9 cellular contexts compared by ENCODE assay signal in the genomic region with DNA sequence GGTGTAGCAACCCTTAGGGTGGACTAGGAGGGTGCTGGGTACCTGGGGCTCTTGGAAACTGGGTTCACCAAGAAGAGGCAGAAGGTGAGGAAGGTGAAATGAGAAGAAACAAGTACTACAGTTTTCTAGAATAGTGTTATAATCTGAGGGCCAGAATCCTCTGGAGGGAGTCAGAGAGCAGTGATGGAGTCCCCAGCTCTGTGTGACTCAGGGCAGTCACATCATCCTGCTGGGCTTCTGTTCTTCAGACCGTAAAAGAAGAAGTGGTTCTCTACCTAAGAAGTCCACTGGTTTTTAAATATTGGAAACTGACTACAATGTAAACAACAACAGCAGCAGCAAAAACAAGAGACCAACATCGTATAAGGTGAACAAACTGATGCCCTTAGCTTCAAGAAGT.
A peak's percentile ranks its signal among the peaks of the same experiment; 100 is the strongest.
DNase-seq lines count a peak whose midpoint lies in the region; ATAC-seq and TF ChIP-seq lines count a peak whose summit lies in the region.
"Had no signal": no experiment of that assay in that cellular context is flagged by ENCODE, and none has a peak within 500 bp of the region (broad histone marks: within the 10 kb centered on the region; RNA-seq: fewer than 3 reads in every experiment).

No MANE protein-coding gene starts in this region.

- TF ChIP-seq CTCF in DOHH2 (IDR thresholded peaks at IDR 0.05; ENCODE audit: low read depth, low read length, poor library complexity, severe bottlenecking) (peak; percentile 69), WI38 (IDR thresholded peaks at IDR 0.05; ENCODE audit: low read depth, low read length) (peak; percentile 47), liver (IDR thresholded peaks at IDR 0.05; ENCODE audit: low read depth, low read length, missing input control) (no peak), prostate gland (IDR thresholded peaks at IDR 0.05) (no peak)

- H3K9me2 ChIP-seq in DOHH2 (replicated peaks; ENCODE audit: control insufficient read depth, low read length) (no peaks in the 10 kb centered on the region), GM23248 (ENCODE audit: insufficient read depth) (no peaks in the 10 kb centered on the region)

- intact Hi-C loops in posterior cingulate gyrus (cut with DNase I) (loop anchor here (10.0 kb wide), 1 partner anchor 161 kb away; no protein-coding TSS in a partner anchor), prostate gland (cut with DNase I) (loop anchor here (10.0 kb wide), 1 partner anchor 691 kb away; no protein-coding TSS in a partner anchor), left ventricle myocardium superior (cut with micrococcal nuclease) (no loop called here)

- H3K4me3 ChIP-seq in DOHH2 (ENCODE audit: low read length) (peak overlapping the region; percentile 40), GM23248 (no peak overlapping the region), WI38 (ENCODE audit: low read depth, low read length) (no peak overlapping the region), liver (ENCODE audit: low read depth in 1 of 3, low read length in 3 of 3) (no peak overlapping the region), prostate gland (no peak overlapping the region)

- H3K27ac ChIP-seq in DOHH2 (ENCODE audit: low read depth, low read length) (peak overlapping the region; percentile 83), GM23248 (no peak overlapping the region), liver (ENCODE audit: low read depth in 1 of 2, low read length in 2 of 2) (no peak overlapping the region), prostate gland (no peak overlapping the region)
- H3K27ac ChIP-seq: HL-60 had no signal

- H3K27me3 ChIP-seq in DOHH2 (ENCODE audit: control insufficient read depth, low read length), result no peaks in the 10 kb centered on the region
- no peaks in the 10 kb centered on the region for H3K27me3 ChIP-seq in GM23248 (replicated peaks; ENCODE audit: insufficient read depth)
- H3K27me3 ChIP-seq in liver (ENCODE audit: control insufficient read depth in 4 of 4, insufficient read depth in 4 of 4, low read length in 3 of 4), result no peaks in the 10 kb centered on the region
- no peaks in the 10 kb centered on the region for H3K27me3 ChIP-seq in prostate gland (replicated peaks; ENCODE audit: insufficient read depth)

- H3K79me2 ChIP-seq in DOHH2 (ENCODE audit: control insufficient read depth, low read length) (no peaks in the 10 kb centered on the region), GM23248 (ENCODE audit: insufficient read depth) (no peaks in the 10 kb centered on the region)

- H2AFZ ChIP-seq in GM23248, result no peak overlapping the region

- H3K4me2 ChIP-seq in DOHH2 (ENCODE audit: low read length) (peak overlapping the region; percentile 66), GM23248 (ENCODE audit: unreplicated experiment) (no peak overlapping the region)

- H3F3A ChIP-seq in DOHH2 (ENCODE audit: control insufficient read depth, insufficient read depth) (peaks cover 16% of the 10 kb centered on the region), GM23248 (ENCODE audit: insufficient read depth) (peaks cover 14% of the 10 kb centered on the region)

- H3K36me3 ChIP-seq in DOHH2 (ENCODE audit: control insufficient read depth, low read length) (no peaks in the 10 kb centered on the region), GM23248 (ENCODE audit: low read depth) (no peaks in the 10 kb centered on the region), liver (ENCODE audit: control insufficient read depth in 4 of 4, insufficient read depth in 3 of 4, low read depth in 1 of 4, low read length in 3 of 4) (no peaks in the 10 kb centered on the region), prostate gland (no peaks in the 10 kb centered on the region)

- H3K9me3 ChIP-seq in DOHH2 (ENCODE audit: control insufficient read depth, insufficient read depth, low read length) (no peaks in the 10 kb centered on the region), GM23248 (ENCODE audit: low read depth) (no peaks in the 10 kb centered on the region), liver (ENCODE audit: control insufficient read depth in 4 of 4, low read length in 3 of 4) (no peaks in the 10 kb centered on the region), prostate gland (no peaks in the 10 kb centered on the region)

- DNase-seq in GM23248 (peak; percentile 75), DMS153 (lab: John Stamatoyannopoulos, UW) (no peak), posterior cingulate gyrus (no peak), prostate gland (ENCODE audit: low spot score) (no peak), left ventricle myocardium superior (no peak)

- H3K4me1 ChIP-seq in DOHH2 (ENCODE audit: control insufficient read depth, low read length), result peaks cover 89% of the 10 kb centered on the region
- H3K4me1 ChIP-seq in GM23248 (ENCODE audit: insufficient read depth), result peaks cover 13% of the 10 kb centered on the region
- H3K4me1 ChIP-seq in liver (ENCODE audit: control insufficient read depth in 4 of 4, insufficient read depth in 4 of 4, low read length in 3 of 4), result peaks cover 0 to 4% (median 0%) of the 10 kb centered on the region in 4 donors
- no peaks in the 10 kb centered on the region for H3K4me1 ChIP-seq in prostate gland (replicated peaks)

- WGBS in GM23248 (ENCODE audit: low coverage in 1 of 2, low lambda C conversion rate in 2 of 2, missing lambda C conversion rate in 2 of 2), 2 experiments, result 66 to 68% methylated on average over 2 of the region's 2 CpGs
- WGBS in liver, result 84% methylated on average over 2 of the region's 2 CpGs
- WGBS in prostate gland, result 69% methylated on average over 2 of the region's 2 CpGs

- TF ChIP-seq RAD21 in liver (IDR thresholded peaks at IDR 0.05), result peak; percentile 20 to 44

- H4K20me1 ChIP-seq in DOHH2 (ENCODE audit: control insufficient read depth, insufficient read depth, low read depth, low read length) (no peaks in the 10 kb centered on the region), GM23248 (ENCODE audit: insufficient read depth) (no peaks in the 10 kb centered on the region)

- H3K9ac ChIP-seq in GM23248, result no peak overlapping the region
- no peak overlapping the region for H3K9ac ChIP-seq in liver (ENCODE audit: low read depth in 1 of 2, low read length in 2 of 2)

- no peak for TF ChIP-seq POLR2A in prostate gland (IDR thresholded peaks at IDR 0.05)

- no peak for ATAC-seq in left ventricle myocardium superior

- in situ Hi-C loops in GM23248 (cut with MboI), result loop anchor here (5.0 kb wide), 1 partner anchor 127 kb away; no protein-coding TSS in a partner anchor

TF ChIP-seq in liver, 16 proteins besides CTCF, POLR2A, EP300 and RAD21 (continues in another document):
- TF ChIP-seq, protein P1, sequence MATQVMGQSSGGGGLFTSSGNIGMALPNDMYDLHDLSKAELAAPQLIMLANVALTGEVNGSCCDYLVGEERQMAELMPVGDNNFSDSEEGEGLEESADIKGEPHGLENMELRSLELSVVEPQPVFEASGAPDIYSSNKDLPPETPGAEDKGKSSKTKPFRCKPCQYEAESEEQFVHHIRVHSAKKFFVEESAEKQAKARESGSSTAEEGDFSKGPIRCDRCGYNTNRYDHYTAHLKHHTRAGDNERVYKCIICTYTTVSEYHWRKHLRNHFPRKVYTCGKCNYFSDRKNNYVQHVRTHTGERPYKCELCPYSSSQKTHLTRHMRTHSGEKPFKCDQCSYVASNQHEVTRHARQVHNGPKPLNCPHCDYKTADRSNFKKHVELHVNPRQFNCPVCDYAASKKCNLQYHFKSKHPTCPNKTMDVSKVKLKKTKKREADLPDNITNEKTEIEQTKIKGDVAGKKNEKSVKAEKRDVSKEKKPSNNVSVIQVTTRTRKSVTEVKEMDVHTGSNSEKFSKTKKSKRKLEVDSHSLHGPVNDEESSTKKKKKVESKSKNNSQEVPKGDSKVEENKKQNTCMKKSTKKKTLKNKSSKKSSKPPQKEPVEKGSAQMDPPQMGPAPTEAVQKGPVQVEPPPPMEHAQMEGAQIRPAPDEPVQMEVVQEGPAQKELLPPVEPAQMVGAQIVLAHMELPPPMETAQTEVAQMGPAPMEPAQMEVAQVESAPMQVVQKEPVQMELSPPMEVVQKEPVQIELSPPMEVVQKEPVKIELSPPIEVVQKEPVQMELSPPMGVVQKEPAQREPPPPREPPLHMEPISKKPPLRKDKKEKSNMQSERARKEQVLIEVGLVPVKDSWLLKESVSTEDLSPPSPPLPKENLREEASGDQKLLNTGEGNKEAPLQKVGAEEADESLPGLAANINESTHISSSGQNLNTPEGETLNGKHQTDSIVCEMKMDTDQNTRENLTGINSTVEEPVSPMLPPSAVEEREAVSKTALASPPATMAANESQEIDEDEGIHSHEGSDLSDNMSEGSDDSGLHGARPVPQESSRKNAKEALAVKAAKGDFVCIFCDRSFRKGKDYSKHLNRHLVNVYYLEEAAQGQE (IDR thresholded peaks at IDR 0.05), result no peak
- TF ChIP-seq HNF4G (IDR thresholded peaks at IDR 0.05) (no peak), EGR1 (IDR thresholded peaks at IDR 0.05; ENCODE audit: low read depth in 2 of 2) (no peak), RXRA (IDR thresholded peaks at IDR 0.05) (no peak), FOXA2 (IDR thresholded peaks at IDR 0.05) (no peak), SP1 (IDR thresholded peaks at IDR 0.05) (no peak), YY1 (IDR thresholded peaks at IDR 0.05) (no peak), GABPA (IDR thresholded peaks at IDR 0.05 in 1 of 2, conservative IDR thresholded peaks at IDR 0.05 in 1 of 2) (no peak), TAF1 (conservative IDR thresholded peaks at IDR 0.05) (no peak), NR2F2 (IDR thresholded peaks at IDR 0.05) (no peak), JUND (IDR thresholded peaks at IDR 0.05) (no peak), FOXA1 (IDR thresholded peaks at IDR 0.05) (no peak), HNF4A (conservative IDR thresholded peaks at IDR 0.05) (no peak)
- TF ChIP-seq, protein P2, sequence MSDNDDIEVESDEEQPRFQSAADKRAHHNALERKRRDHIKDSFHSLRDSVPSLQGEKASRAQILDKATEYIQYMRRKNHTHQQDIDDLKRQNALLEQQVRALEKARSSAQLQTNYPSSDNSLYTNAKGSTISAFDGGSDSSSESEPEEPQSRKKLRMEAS (IDR thresholded peaks at IDR 0.05), result no peak
- TF ChIP-seq, protein P3, sequence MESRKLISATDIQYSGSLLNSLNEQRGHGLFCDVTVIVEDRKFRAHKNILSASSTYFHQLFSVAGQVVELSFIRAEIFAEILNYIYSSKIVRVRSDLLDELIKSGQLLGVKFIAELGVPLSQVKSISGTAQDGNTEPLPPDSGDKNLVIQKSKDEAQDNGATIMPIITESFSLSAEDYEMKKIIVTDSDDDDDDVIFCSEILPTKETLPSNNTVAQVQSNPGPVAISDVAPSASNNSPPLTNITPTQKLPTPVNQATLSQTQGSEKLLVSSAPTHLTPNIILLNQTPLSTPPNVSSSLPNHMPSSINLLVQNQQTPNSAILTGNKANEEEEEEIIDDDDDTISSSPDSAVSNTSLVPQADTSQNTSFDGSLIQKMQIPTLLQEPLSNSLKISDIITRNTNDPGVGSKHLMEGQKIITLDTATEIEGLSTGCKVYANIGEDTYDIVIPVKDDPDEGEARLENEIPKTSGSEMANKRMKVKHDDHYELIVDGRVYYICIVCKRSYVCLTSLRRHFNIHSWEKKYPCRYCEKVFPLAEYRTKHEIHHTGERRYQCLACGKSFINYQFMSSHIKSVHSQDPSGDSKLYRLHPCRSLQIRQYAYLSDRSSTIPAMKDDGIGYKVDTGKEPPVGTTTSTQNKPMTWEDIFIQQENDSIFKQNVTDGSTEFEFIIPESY (IDR thresholded peaks at IDR 0.05), result no peak

Comparison
In these comparisons a context has a peak if more than half of its experiments do, and no peak if none do; other contexts are left out.
1. CTCF ChIP-seq: peak in DOHH2 (single experiment) and WI38 (single experiment); none in liver (single experiment) and prostate gland (0 of 4).